Comparison of ENCODE assay signal across 3 cellular contexts in the genomic region with DNA sequence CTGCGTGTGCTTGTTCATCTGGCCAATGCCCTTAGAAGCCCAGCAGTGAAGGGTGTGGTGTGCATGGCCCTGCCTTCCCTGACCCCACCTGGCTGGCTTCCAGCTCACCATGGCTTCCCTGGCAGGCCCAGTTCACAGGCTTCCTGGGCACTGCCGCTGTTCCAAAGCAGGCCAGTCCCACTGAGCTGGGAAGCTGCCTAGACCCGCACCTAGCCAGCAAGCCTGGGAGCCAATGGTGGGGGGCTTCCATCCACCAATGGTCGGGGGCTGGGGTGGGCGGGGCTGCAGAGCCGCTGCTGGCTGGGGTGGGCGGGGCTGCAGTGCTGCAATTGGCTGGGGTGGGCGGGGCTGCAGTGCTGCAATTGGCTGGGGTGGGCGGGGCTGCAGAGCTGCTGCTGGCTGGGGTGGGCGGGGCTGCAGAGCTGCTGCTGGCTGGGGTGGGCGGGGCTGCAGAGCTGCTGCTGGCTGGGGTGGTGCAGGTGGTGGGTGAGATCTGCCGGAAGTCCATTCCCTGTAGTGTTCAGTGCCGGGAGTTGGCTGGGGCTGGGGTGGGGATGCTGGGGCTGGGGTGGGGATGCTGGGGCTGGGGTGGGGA.
TF ChIP-seq lines count a peak whose summit lies in the region.

No MANE protein-coding gene starts in this region.

TF ChIP-seq in IMR-90, 13 proteins besides CTCF, POLR2A, EP300 and RAD21:
- TF ChIP-seq, protein P1, sequence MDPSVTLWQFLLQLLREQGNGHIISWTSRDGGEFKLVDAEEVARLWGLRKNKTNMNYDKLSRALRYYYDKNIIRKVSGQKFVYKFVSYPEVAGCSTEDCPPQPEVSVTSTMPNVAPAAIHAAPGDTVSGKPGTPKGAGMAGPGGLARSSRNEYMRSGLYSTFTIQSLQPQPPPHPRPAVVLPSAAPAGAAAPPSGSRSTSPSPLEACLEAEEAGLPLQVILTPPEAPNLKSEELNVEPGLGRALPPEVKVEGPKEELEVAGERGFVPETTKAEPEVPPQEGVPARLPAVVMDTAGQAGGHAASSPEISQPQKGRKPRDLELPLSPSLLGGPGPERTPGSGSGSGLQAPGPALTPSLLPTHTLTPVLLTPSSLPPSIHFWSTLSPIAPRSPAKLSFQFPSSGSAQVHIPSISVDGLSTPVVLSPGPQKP (IDR thresholded peaks at IDR 0.05; ENCODE audit: borderline replicate concordance, low read depth, low read length): no peak
- no peak for TF ChIP-seq MXI1 (IDR thresholded peaks at IDR 0.05; ENCODE audit: borderline replicate concordance, low read depth, low read length)
- TF ChIP-seq MAFK (IDR thresholded peaks at IDR 0.05; ENCODE audit: low read depth, low read length): no peak
- TF ChIP-seq, protein P2, sequence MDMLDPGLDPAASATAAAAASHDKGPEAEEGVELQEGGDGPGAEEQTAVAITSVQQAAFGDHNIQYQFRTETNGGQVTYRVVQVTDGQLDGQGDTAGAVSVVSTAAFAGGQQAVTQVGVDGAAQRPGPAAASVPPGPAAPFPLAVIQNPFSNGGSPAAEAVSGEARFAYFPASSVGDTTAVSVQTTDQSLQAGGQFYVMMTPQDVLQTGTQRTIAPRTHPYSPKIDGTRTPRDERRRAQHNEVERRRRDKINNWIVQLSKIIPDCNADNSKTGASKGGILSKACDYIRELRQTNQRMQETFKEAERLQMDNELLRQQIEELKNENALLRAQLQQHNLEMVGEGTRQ (IDR thresholded peaks at IDR 0.05; ENCODE audit: low read depth, low read length): no peak
- no peak for TF ChIP-seq CEBPB (IDR thresholded peaks at IDR 0.05; ENCODE audit: low read depth, low read length)
- TF ChIP-seq FOS (IDR thresholded peaks at IDR 0.05; ENCODE audit: low read depth, low read length): no peak
- TF ChIP-seq NFE2L2 (IDR thresholded peaks at IDR 0.05; ENCODE audit: low read depth, low read length): no peak
- no peak for TF ChIP-seq MAZ (IDR thresholded peaks at IDR 0.05; ENCODE audit: borderline replicate concordance, low read depth, low read length)
- no peak for TF ChIP-seq SMC3 (IDR thresholded peaks at IDR 0.05; ENCODE audit: low read depth, low read length)
- no peak for TF ChIP-seq RFX5 (IDR thresholded peaks at IDR 0.05; ENCODE audit: low read depth, low read length)
- no peak for TF ChIP-seq RCOR1 (IDR thresholded peaks at IDR 0.05; ENCODE audit: insufficient replicate concordance, low read length)
- TF ChIP-seq BHLHE40 (IDR thresholded peaks at IDR 0.05; ENCODE audit: low read depth, low read length): no peak
- TF ChIP-seq CHD1 (IDR thresholded peaks at IDR 0.05; ENCODE audit: low read depth, low read length): no peak

TF ChIP-seq in SK-N-SH treated with all-trans-retinoic acid at 6 μM for 48 hours, 23 proteins besides CTCF, POLR2A, EP300 and RAD21:
- no peak for TF ChIP-seq SNAI2 (CRISPR knock-in tag; IDR thresholded peaks at IDR 0.05)
- no peak for TF ChIP-seq CSDC2 (CRISPR knock-in tag; IDR thresholded peaks at IDR 0.05)
- TF ChIP-seq, protein P3, sequence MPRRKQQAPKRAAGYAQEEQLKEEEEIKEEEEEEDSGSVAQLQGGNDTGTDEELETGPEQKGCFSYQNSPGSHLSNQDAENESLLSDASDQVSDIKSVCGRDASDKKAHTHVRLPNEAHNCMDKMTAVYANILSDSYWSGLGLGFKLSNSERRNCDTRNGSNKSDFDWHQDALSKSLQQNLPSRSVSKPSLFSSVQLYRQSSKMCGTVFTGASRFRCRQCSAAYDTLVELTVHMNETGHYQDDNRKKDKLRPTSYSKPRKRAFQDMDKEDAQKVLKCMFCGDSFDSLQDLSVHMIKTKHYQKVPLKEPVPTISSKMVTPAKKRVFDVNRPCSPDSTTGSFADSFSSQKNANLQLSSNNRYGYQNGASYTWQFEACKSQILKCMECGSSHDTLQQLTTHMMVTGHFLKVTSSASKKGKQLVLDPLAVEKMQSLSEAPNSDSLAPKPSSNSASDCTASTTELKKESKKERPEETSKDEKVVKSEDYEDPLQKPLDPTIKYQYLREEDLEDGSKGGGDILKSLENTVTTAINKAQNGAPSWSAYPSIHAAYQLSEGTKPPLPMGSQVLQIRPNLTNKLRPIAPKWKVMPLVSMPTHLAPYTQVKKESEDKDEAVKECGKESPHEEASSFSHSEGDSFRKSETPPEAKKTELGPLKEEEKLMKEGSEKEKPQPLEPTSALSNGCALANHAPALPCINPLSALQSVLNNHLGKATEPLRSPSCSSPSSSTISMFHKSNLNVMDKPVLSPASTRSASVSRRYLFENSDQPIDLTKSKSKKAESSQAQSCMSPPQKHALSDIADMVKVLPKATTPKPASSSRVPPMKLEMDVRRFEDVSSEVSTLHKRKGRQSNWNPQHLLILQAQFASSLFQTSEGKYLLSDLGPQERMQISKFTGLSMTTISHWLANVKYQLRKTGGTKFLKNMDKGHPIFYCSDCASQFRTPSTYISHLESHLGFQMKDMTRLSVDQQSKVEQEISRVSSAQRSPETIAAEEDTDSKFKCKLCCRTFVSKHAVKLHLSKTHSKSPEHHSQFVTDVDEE (CRISPR knock-in tag; IDR thresholded peaks at IDR 0.05): no peak
- no peak for TF ChIP-seq ESRRG (CRISPR knock-in tag; IDR thresholded peaks at IDR 0.05)
- TF ChIP-seq, protein P4, sequence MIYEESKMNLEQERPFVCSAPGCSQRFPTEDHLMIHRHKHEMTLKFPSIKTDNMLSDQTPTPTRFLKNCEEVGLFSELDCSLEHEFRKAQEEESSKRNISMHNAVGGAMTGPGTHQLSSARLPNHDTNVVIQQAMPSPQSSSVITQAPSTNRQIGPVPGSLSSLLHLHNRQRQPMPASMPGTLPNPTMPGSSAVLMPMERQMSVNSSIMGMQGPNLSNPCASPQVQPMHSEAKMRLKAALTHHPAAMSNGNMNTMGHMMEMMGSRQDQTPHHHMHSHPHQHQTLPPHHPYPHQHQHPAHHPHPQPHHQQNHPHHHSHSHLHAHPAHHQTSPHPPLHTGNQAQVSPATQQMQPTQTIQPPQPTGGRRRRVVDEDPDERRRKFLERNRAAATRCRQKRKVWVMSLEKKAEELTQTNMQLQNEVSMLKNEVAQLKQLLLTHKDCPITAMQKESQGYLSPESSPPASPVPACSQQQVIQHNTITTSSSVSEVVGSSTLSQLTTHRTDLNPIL (CRISPR knock-in tag; IDR thresholded peaks at IDR 0.05; ENCODE audit: low read depth): no peak

TF ChIP-seq in GM12878, 131 proteins besides CTCF, POLR2A, EP300 and RAD21:
- TF ChIP-seq JUND (IDR thresholded peaks at IDR 0.05; ENCODE audit: low read depth, low read length) (no peak), HDAC6 (IDR thresholded peaks at IDR 0.05; ENCODE audit: unreplicated experiment) (no peak), YBX1 (IDR thresholded peaks at IDR 0.05) (no peak), TCF12 (IDR thresholded peaks at IDR 0.05; ENCODE audit: low read depth, low read length) (no peak), ESRRA (IDR thresholded peaks at IDR 0.05; ENCODE audit: low read length) (no peak), FOXM1 (IDR thresholded peaks at IDR 0.05; ENCODE audit: low read depth, low read length) (no peak), MEF2A (IDR thresholded peaks at IDR 0.05; ENCODE audit: insufficient read depth, low read depth, low read length) (no peak), MYB (IDR thresholded peaks at IDR 0.05; ENCODE audit: borderline replicate concordance, low read depth, low read length) (no peak), RUNX3 (IDR thresholded peaks at IDR 0.05; ENCODE audit: low read length) (no peak), ETV6 (conservative IDR thresholded peaks at IDR 0.05 in 1 of 2, IDR thresholded peaks at IDR 0.05 in 1 of 2; ENCODE audit: borderline replicate concordance in 1 of 2, low read depth in 1 of 2) (no peak), EGR1 (IDR thresholded peaks at IDR 0.05; ENCODE audit: borderline replicate concordance in 1 of 2, low read depth in 2 of 2, low read length in 2 of 2) (no peak), NFIC (IDR thresholded peaks at IDR 0.05; ENCODE audit: low read depth, low read length) (no peak), MTA2 (IDR thresholded peaks at IDR 0.05; ENCODE audit: low read depth) (no peak)
- TF ChIP-seq, protein P5, sequence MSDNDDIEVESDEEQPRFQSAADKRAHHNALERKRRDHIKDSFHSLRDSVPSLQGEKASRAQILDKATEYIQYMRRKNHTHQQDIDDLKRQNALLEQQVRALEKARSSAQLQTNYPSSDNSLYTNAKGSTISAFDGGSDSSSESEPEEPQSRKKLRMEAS (IDR thresholded peaks at IDR 0.05; ENCODE audit: low read depth, low read length): no peak
- TF ChIP-seq, protein P2 (IDR thresholded peaks at IDR 0.05; ENCODE audit: borderline replicate concordance, low read depth, low read length): no peak
- TF ChIP-seq, protein P6, sequence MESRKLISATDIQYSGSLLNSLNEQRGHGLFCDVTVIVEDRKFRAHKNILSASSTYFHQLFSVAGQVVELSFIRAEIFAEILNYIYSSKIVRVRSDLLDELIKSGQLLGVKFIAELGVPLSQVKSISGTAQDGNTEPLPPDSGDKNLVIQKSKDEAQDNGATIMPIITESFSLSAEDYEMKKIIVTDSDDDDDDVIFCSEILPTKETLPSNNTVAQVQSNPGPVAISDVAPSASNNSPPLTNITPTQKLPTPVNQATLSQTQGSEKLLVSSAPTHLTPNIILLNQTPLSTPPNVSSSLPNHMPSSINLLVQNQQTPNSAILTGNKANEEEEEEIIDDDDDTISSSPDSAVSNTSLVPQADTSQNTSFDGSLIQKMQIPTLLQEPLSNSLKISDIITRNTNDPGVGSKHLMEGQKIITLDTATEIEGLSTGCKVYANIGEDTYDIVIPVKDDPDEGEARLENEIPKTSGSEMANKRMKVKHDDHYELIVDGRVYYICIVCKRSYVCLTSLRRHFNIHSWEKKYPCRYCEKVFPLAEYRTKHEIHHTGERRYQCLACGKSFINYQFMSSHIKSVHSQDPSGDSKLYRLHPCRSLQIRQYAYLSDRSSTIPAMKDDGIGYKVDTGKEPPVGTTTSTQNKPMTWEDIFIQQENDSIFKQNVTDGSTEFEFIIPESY (IDR thresholded peaks at IDR 0.05): no peak
- TF ChIP-seq, protein P7, sequence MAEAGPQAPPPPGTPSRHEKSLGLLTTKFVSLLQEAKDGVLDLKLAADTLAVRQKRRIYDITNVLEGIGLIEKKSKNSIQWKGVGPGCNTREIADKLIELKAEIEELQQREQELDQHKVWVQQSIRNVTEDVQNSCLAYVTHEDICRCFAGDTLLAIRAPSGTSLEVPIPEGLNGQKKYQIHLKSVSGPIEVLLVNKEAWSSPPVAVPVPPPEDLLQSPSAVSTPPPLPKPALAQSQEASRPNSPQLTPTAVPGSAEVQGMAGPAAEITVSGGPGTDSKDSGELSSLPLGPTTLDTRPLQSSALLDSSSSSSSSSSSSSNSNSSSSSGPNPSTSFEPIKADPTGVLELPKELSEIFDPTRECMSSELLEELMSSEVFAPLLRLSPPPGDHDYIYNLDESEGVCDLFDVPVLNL (IDR thresholded peaks at IDR 0.05; ENCODE audit: low read depth, low read length): no peak
TF ChIP-seq in GM12878: peak in this region for 0.
